In genomic region chr10:42985436-42986316, GRCh38 we compare ENCODE assay signal across 25 cellular contexts.
DNase-seq lines count a peak whose midpoint lies in the region; ATAC-seq and TF ChIP-seq lines count a peak whose summit lies in the region.
"Had no signal": no experiment of that assay in that cellular context is flagged by ENCODE, and none has a peak within 500 bp of the region (broad histone marks: within the 10 kb centered on the region; RNA-seq: fewer than 3 reads in every experiment).

No MANE protein-coding gene starts in this region.

- H3K27me3 ChIP-seq in heart left ventricle, result no peaks in the 10 kb centered on the region
- H3K27me3 ChIP-seq: BE2C, neutrophil, tibial artery had no signal

- no peak for TF ChIP-seq POLR2A in heart left ventricle (IDR thresholded peaks at IDR 0.05)

- no peak overlapping the region for H3K4me3 ChIP-seq in heart left ventricle
- H3K4me3 ChIP-seq: lung, PC-9, tibial artery had no signal

- H3K27me3 Mint-ChIP-seq in activated T-helper 2 cell treated with anti-CD3 and anti-CD28 coated beads, Interferon-gamma antibody, Interleukin-2, Interleukin-4, amounts not matched to agents 10 μg/mL and 5 μg/mL and 100 μg/mL, durations not matched to agents 14 hours and 24 hours and 36 hours (ENCODE audit: low read depth), result no peaks in the 10 kb centered on the region
- H3K27me3 Mint-ChIP-seq in type B pancreatic cell, result peaks cover 5% of the 10 kb centered on the region
- H3K27me3 Mint-ChIP-seq: activated naive CD8-positive, alpha-beta T cell treated with anti-CD3 and anti-CD28 coated beads for 36 hours had no signal

- H3K36me3 ChIP-seq in heart left ventricle, result no peaks in the 10 kb centered on the region
- H3K36me3 ChIP-seq: BE2C, neutrophil, tibial artery had no signal

- no peaks in the 10 kb centered on the region for H3K9me3 Mint-ChIP-seq in activated T-helper 2 cell treated with anti-CD3 and anti-CD28 coated beads, Interferon-gamma antibody, Interleukin-2, Interleukin-4, amounts not matched to agents 10 μg/mL and 5 μg/mL and 100 μg/mL, durations not matched to agents 14 hours and 24 hours and 36 hours
- H3K9me3 Mint-ChIP-seq in type B pancreatic cell, result no peaks in the 10 kb centered on the region
- H3K9me3 Mint-ChIP-seq: activated naive CD8-positive, alpha-beta T cell treated with anti-CD3 and anti-CD28 coated beads for 36 hours; IgD-negative memory B cell; T-helper 2 cell treated with Interferon-gamma antibody and Interleukin-4, amounts not matched to agents 5 μg/mL and 100 μg/mL, for 36 hours had no signal

- peaks cover 3% of the 10 kb centered on the region for H3K4me1 Mint-ChIP-seq in activated T-helper 2 cell treated with anti-CD3 and anti-CD28 coated beads, Interferon-gamma antibody, Interleukin-2, Interleukin-4, amounts not matched to agents 10 μg/mL and 5 μg/mL and 100 μg/mL, durations not matched to agents 14 hours and 24 hours and 36 hours (ENCODE audit: low read depth)
- H3K4me1 Mint-ChIP-seq in type B pancreatic cell (ENCODE audit: unreplicated experiment), result peaks cover 5% of the 10 kb centered on the region
- H3K4me1 Mint-ChIP-seq: IgD-negative memory B cell had no signal

- no peak overlapping the region for H3K27ac Mint-ChIP-seq in activated T-helper 2 cell treated with anti-CD3 and anti-CD28 coated beads, Interferon-gamma antibody, Interleukin-2, Interleukin-4, amounts not matched to agents 10 μg/mL and 5 μg/mL and 100 μg/mL, durations not matched to agents 14 hours and 24 hours and 36 hours
- H3K27ac Mint-ChIP-seq in type B pancreatic cell, result no peak overlapping the region
- H3K27ac Mint-ChIP-seq: activated naive CD8-positive, alpha-beta T cell treated with anti-CD3 and anti-CD28 coated beads for 36 hours; IgD-negative memory B cell; T-helper 2 cell treated with Interferon-gamma antibody and Interleukin-4, amounts not matched to agents 5 μg/mL and 100 μg/mL, for 36 hours had no signal

- no peaks in the 10 kb centered on the region for H3K36me3 Mint-ChIP-seq in activated T-helper 2 cell treated with anti-CD3 and anti-CD28 coated beads, Interferon-gamma antibody, Interleukin-2, Interleukin-4, amounts not matched to agents 10 μg/mL and 5 μg/mL and 100 μg/mL, durations not matched to agents 14 hours and 24 hours and 36 hours (ENCODE audit: low read depth)
- H3K36me3 Mint-ChIP-seq in type B pancreatic cell, result no peaks in the 10 kb centered on the region
- H3K36me3 Mint-ChIP-seq: activated naive CD8-positive, alpha-beta T cell treated with anti-CD3 and anti-CD28 coated beads for 36 hours; IgD-negative memory B cell had no signal

- intact Hi-C loops in heart left ventricle (cut with DNase I) (no loop called here), Right ventricle myocardium superior (cut with DNase I) (no loop called here)
- intact Hi-C loops in activated T-helper 2 cell treated with anti-CD3 and anti-CD28 coated beads, Interferon-gamma antibody, Interleukin-2, Interleukin-4, amounts not matched to agents 10 μg/mL and 5 μg/mL and 100 μg/mL, durations not matched to agents 14 hours and 24 hours and 36 hours (cut with micrococcal nuclease), result no loop called here

- H3K9me3 ChIP-seq in heart left ventricle, result no peaks in the 10 kb centered on the region
- H3K9me3 ChIP-seq: BE2C, neutrophil, tibial artery had no signal

- DNase-seq in heart left ventricle, result peak in 3 of 5 donors; percentile 3 to 51 (median 11)
- DNase-seq in Right ventricle myocardium superior, result no peak
- DNase-seq in activated T-helper 2 cell treated with anti-CD3 and anti-CD28 coated beads, Interferon-gamma antibody, Interleukin-2, Interleukin-4, amounts not matched to agents 10 μg/mL and 5 μg/mL and 100 μg/mL, durations not matched to agents 14 hours and 24 hours and 36 hours (ENCODE audit: low spot score), result peak; percentile 7
- DNase-seq in mesenteric fat pad (ENCODE audit: low spot score), result peak; percentile 60
- peak; percentile 62 for DNase-seq in type B pancreatic cell (ENCODE audit: extremely low spot score, unreplicated experiment)
- DNase-seq: ACHN; activated CD4-positive, alpha-beta T cell treated with anti-CD3 and anti-CD28 coated beads for 48 hours; activated naive CD8-positive, alpha-beta T cell treated with anti-CD3 and anti-CD28 coated beads for 36 hours; central memory CD4-positive, alpha-beta T cell; GOT3; NCI-H1048; NCI-H187; NCI-H524 treated with DMSO at 0.1 percent for 48 hours; PC-9; SHP77 treated with DMSO at 0.1 percent for 48 hours; small intestine; stimulated activated CD4-positive, alpha-beta T cell treated with anti-CD3 and anti-CD28 coated beads, Interleukin-1b, Interleukin-23, amount 100 ng/mL, for 48 hours had no signal

- ATAC-seq in heart left ventricle (no peak), Right ventricle myocardium superior (ENCODE audit: poor library complexity) (no peak), HG02870 (IDR thresholded peaks at IDR 0.05; ENCODE audit: unreplicated experiment) (no peak), GM18502 (IDR thresholded peaks at IDR 0.05; ENCODE audit: poor library complexity, unreplicated experiment) (no peak)

- no peak overlapping the region for H3K27ac ChIP-seq in heart left ventricle
- H3K27ac ChIP-seq: neutrophil, PC-9, tibial artery had no signal

- no peak overlapping the region for H3K4me3 Mint-ChIP-seq in activated T-helper 2 cell treated with anti-CD3 and anti-CD28 coated beads, Interferon-gamma antibody, Interleukin-2, Interleukin-4, amounts not matched to agents 10 μg/mL and 5 μg/mL and 100 μg/mL, durations not matched to agents 14 hours and 24 hours and 36 hours (ENCODE audit: low read depth)
- no peak overlapping the region for H3K4me3 Mint-ChIP-seq in type B pancreatic cell
- H3K4me3 Mint-ChIP-seq: activated naive CD8-positive, alpha-beta T cell treated with anti-CD3 and anti-CD28 coated beads for 36 hours; T-helper 2 cell treated with Interferon-gamma antibody and Interleukin-4, amounts not matched to agents 5 μg/mL and 100 μg/mL, for 36 hours had no signal

- 79 to 91% (median 84%) methylated on average over 8 to 11 of the region's 11 CpGs for WGBS in heart left ventricle, 4 donors

- TF ChIP-seq CTCF in heart left ventricle (IDR thresholded peaks at IDR 0.05) (no peak), type B pancreatic cell (conservative IDR thresholded peaks at IDR 0.05) (no peak)

- no peaks in the 10 kb centered on the region for H3K4me1 ChIP-seq in heart left ventricle
- H3K4me1 ChIP-seq: tibial artery had no signal
